ENCODE assay signal across 16 cellular contexts in the genomic region with DNA sequence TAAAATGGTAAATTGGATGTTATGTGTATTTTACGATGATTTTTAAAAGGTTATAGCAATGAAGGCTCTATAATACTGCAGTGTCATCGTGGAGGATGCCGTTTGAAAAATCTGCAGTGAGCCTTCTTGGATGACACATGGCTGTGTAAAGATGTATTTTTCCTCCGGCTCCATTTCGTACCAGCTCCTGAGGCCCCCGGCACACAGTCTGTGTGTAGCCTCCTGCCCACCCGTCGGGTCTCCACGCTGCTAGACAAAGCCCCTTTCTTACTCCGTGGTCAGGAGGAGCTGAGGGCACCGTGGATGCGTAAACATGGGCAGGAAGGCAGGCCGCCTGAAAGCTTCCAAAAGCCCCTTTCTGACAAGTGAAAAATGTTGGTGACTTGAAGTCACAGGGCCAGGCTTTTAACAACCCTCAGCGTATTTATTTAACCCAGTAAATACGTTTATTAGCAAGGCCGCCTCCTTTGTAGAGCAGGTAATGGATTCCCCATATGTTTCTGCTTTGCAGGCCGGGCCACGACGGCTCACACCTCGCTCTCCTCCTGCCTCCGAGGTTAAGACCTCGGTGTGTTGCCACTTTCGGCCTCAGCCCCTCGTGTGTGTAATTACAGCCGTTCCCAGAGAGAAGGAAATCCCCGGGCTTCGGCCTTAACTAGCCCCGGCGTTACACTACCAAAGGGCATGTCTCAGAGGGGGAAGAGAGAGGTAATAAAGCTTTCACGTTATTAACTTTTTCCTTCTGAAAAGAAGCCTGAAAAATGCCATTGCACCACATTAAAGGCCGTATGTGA.
DNase-seq lines count a peak whose midpoint lies in the region; ATAC-seq, FAIRE-seq and TF ChIP-seq lines count a peak whose summit lies in the region.
"Had no signal": no experiment of that assay in that cellular context is flagged by ENCODE, and none has a peak within 500 bp of the region (broad histone marks: within the 10 kb centered on the region; RNA-seq: fewer than 3 reads in every experiment).

No MANE protein-coding gene starts in this region.

- no peak overlapping the region for H2BK120ac ChIP-seq in neuronal stem cell (ENCODE audit: low read depth, low read length)

- no peak for ATAC-seq in HepG2
- ATAC-seq in right lobe of liver, result no peak
- ATAC-seq in GM18907 (IDR thresholded peaks at IDR 0.05; ENCODE audit: unreplicated experiment), result no peak
- ATAC-seq: CD8-positive, alpha-beta T cell had no signal

- in situ Hi-C loops in HepG2 (cut with HindIII; ENCODE audit: extremely low pct_ligation_motif_present, low pct_unique_long_range_greater_than_20kb), result no loop called here

- no peaks in the 10 kb centered on the region for H3K36me3 ChIP-seq in HepG2 (replicated peaks in 1 of 2; ENCODE audit: control insufficient read depth in 1 of 2, insufficient read depth in 2 of 2, low read length in 2 of 2)
- H3K36me3 ChIP-seq in right lobe of liver, result no peaks in the 10 kb centered on the region
- H3K36me3 ChIP-seq in hepatocyte (replicated peaks; ENCODE audit: insufficient read depth, low read depth), result no peaks in the 10 kb centered on the region
- H3K36me3 ChIP-seq in neuronal stem cell (replicated peaks in 1 of 2; ENCODE audit: control insufficient read depth in 2 of 2, insufficient read depth in 2 of 2, low read length in 2 of 2), result no peaks in the 10 kb centered on the region

- H3K18ac ChIP-seq in neuronal stem cell (ENCODE audit: low read length), result peak overlapping the region; percentile 46

- H3K23ac ChIP-seq in neuronal stem cell (ENCODE audit: low read depth, low read length, poor library complexity), result no peak overlapping the region

- H3K4me2 ChIP-seq in HepG2 (ENCODE audit: low read depth, low read length), result 0 out of 2 replicates have a peak overlapping the region, but pooled peaks have one; percentile 18
- no peak overlapping the region for H3K4me2 ChIP-seq in hepatocyte
- H3K4me2 ChIP-seq in neuronal stem cell (ENCODE audit: insufficient read depth, low read length, poor library complexity, severe bottlenecking), result no peak overlapping the region

- H4K91ac ChIP-seq in neuronal stem cell (ENCODE audit: low read depth, low read length, poor library complexity), result no peak overlapping the region

- TF ChIP-seq RAD21 in HepG2 (CRISPR knock-in tag; IDR thresholded peaks at IDR 0.05), result no peak

- no peaks in the 10 kb centered on the region for H3K79me2 ChIP-seq in HepG2 (ENCODE audit: insufficient read depth, low read length)
- H3K79me2 ChIP-seq in hepatocyte, result no peaks in the 10 kb centered on the region

- TF ChIP-seq CTCF in HepG2 (CRISPR knock-in tag; IDR thresholded peaks at IDR 0.05), result no peak
- TF ChIP-seq CTCF in right lobe of liver (IDR thresholded peaks at IDR 0.05), result no peak
- no peak for TF ChIP-seq CTCF in hepatocyte (IDR thresholded peaks at IDR 0.05; ENCODE audit: poor library complexity)

- no peak for FAIRE-seq in HepG2 (lab: Jason Lieb, UNC)

- peak overlapping the region; percentile 16 for H2AK5ac ChIP-seq in neuronal stem cell (ENCODE audit: low read depth, low read length)

- intact Hi-C loops in HepG2 (cut with micrococcal nuclease; ENCODE audit: unreplicated experiment), result no loop called here
- intact Hi-C loops in right lobe of liver (cut with DNase I), result no loop called here

- BruUV-seq in HepG2 (replicated peaks; lab: Mats Ljungman, UMichigan), result no TSS peak

- 42% methylated on average over 27 of the region's 31 CpGs for WGBS in HepG2 (ENCODE audit: low lambda C conversion rate)
- 84% methylated on average over 20 of the region's 31 CpGs for WGBS in right lobe of liver (ENCODE audit: insufficient coverage, low coverage, low lambda C conversion rate, missing lambda C conversion rate)
- 53% methylated on average over 31 of the region's 31 CpGs for WGBS in hepatocyte (ENCODE audit: low lambda C conversion rate, missing lambda C conversion rate)
- WGBS in neuronal stem cell (ENCODE audit: extremely low coverage in 2 of 2, insufficient read length in 2 of 2, insufficient replicate concordance in 1 of 2), 2 donors, result no CpG with 5 or more reads among the region's 31 CpGs

- H2BK5ac ChIP-seq in neuronal stem cell (ENCODE audit: low read length), result no peak overlapping the region

- H3K9me3 ChIP-seq in HepG2 (ENCODE audit: low read length), result no peaks in the 10 kb centered on the region
- H3K9me3 ChIP-seq in right lobe of liver, result no peaks in the 10 kb centered on the region
- no peaks in the 10 kb centered on the region for H3K9me3 ChIP-seq in hepatocyte (ENCODE audit: low read depth)
- H3K9me3 ChIP-seq in neuronal stem cell (replicated peaks in 1 of 2; ENCODE audit: control insufficient read depth in 2 of 2, insufficient read depth in 1 of 2, low read depth in 1 of 2, low read length in 2 of 2), result peaks cover 0 to 2% of the 10 kb centered on the region in 2 donors
- H3K9me3 ChIP-seq: Caco-2 had no signal

- no peaks in the 10 kb centered on the region for H3K9me2 ChIP-seq in hepatocyte (replicated peaks; ENCODE audit: insufficient read depth)

- POLR2A ChIA-PET in HepG2 (lab: Yijun Ruan, JAX), result no interaction called here

- H4K20me1 ChIP-seq in HepG2 (ENCODE audit: insufficient read depth, low read length) (no peaks in the 10 kb centered on the region), hepatocyte (ENCODE audit: insufficient read depth, poor library complexity, severe bottlenecking) (no peaks in the 10 kb centered on the region)

- H3K27ac ChIP-seq in HepG2 (ENCODE audit: extremely low read length, insufficient read depth, low read length) (no peak overlapping the region), right lobe of liver (no peak overlapping the region), hepatocyte (no peak overlapping the region), neuronal stem cell (replicated peaks; ENCODE audit: low read length) (no peak overlapping the region)
- H3K27ac ChIP-seq: 22Rv1, GM23248 had no signal

- H3K79me1 ChIP-seq in neuronal stem cell (ENCODE audit: low read depth, low read length), result no peaks in the 10 kb centered on the region

- H3K4ac ChIP-seq in neuronal stem cell (ENCODE audit: low read length), result no peak overlapping the region

- TF ChIP-seq EP300 in HepG2 (IDR thresholded peaks at IDR 0.05; ENCODE audit: low read depth in 2 of 2, low read length in 2 of 2) (no peak), HepG2 (CRISPR knock-in tag; IDR thresholded peaks at IDR 0.05; ENCODE audit: borderline replicate concordance) (no peak)

- H2BK15ac ChIP-seq in neuronal stem cell (ENCODE audit: low read length), result peak overlapping the region; percentile 69

- H3K14ac ChIP-seq in neuronal stem cell (ENCODE audit: low read length), result no peak overlapping the region

- H2AFZ ChIP-seq in HepG2 (ENCODE audit: low read length), result no peak overlapping the region
- no peak overlapping the region for H2AFZ ChIP-seq in hepatocyte
- no peak overlapping the region for H2AFZ ChIP-seq in neuronal stem cell (ENCODE audit: low read length)
- H2AFZ ChIP-seq: GM23248 had no signal

- no peak for TF ChIP-seq POLR2A in HepG2 (IDR thresholded peaks at IDR 0.05; ENCODE audit: insufficient read depth in 1 of 2, low read depth in 2 of 2, low read length in 2 of 2)
- TF ChIP-seq POLR2A in right lobe of liver (IDR thresholded peaks at IDR 0.05), result no peak

- H3K4me3 ChIP-seq in HepG2 (replicated peaks in 1 of 3; ENCODE audit: insufficient read depth in 1 of 3, low read depth in 2 of 3, low read length in 3 of 3), result no peak overlapping the region; a peak in 1 of 6 replicates
- H3K4me3 ChIP-seq in right lobe of liver, result no peak overlapping the region
- no peak overlapping the region for H3K4me3 ChIP-seq in hepatocyte
- no peak overlapping the region for H3K4me3 ChIP-seq in neuronal stem cell (ENCODE audit: low read length in 2 of 2)
- H3K4me3 ChIP-seq: GM23248 had no signal

- H2BK12ac ChIP-seq in neuronal stem cell (ENCODE audit: low read length), result no peak overlapping the region

- H4K8ac ChIP-seq in neuronal stem cell (ENCODE audit: low read depth, low read length), result no peak overlapping the region

- H3K9ac ChIP-seq in HepG2 (ENCODE audit: insufficient read depth, low read depth, low read length) (no peak overlapping the region), neuronal stem cell (ENCODE audit: low read depth, low read length, poor library complexity) (no peak overlapping the region)
- H3K9ac ChIP-seq: GM23248 had no signal

- H3K4me1 ChIP-seq in HepG2 (ENCODE audit: insufficient read depth, low read length) (peaks cover 32% of the 10 kb centered on the region), right lobe of liver (no peaks in the 10 kb centered on the region), hepatocyte (ENCODE audit: insufficient read depth) (peaks cover 12% of the 10 kb centered on the region), neuronal stem cell (ENCODE audit: control insufficient read depth in 2 of 2, insufficient read depth in 1 of 2, low read depth in 1 of 2, low read length in 2 of 2) (peaks cover 4 to 9% of the 10 kb centered on the region in 2 donors)

- no peak for DNase-seq in HepG2 (ENCODE audit: low spot score)
- DNase-seq in right lobe of liver, result no peak
- DNase-seq in hepatocyte (ENCODE audit: low spot score), result peak; percentile 30
- no peak for DNase-seq in neuronal stem cell (ENCODE audit: low spot score)
- no peak for DNase-seq in NCI-H1930 (lab: John Stamatoyannopoulos, UW)
- no peak for DNase-seq in middle frontal gyrus (ENCODE audit: extremely low spot score, low spot score)
- DNase-seq in MV-4-11 (lab: John Stamatoyannopoulos, UW), result no peak
- DNase-seq: Caco-2; CD8-positive, alpha-beta T cell; DND-41; GDM1; GM23248; H9; IMR-90 had no signal

- CTCF ChIA-PET in HepG2 (lab: Yijun Ruan, JAX; ENCODE audit: low intra/inter-chr PET ratio, low total read pairs), result no interaction called here

- H3K27me3 ChIP-seq in HepG2 (ENCODE audit: control insufficient read depth in 1 of 2, insufficient read depth in 2 of 2, low read length in 2 of 2) (peaks cover 0 to 45% of the 10 kb centered on the region in 2 experiments; a peak in 2 of 5 replicates), right lobe of liver (no peaks in the 10 kb centered on the region), hepatocyte (no peaks in the 10 kb centered on the region), neuronal stem cell (ENCODE audit: control insufficient read depth in 3 of 3, insufficient read depth in 3 of 3, low read depth in 1 of 3, low read length in 3 of 3) (no peaks in the 10 kb centered on the region)

TF ChIP-seq in HepG2, 621 proteins besides CTCF, POLR2A, EP300 and RAD21:
- no peak for TF ChIP-seq ZBTB7B (CRISPR knock-in tag; IDR thresholded peaks at IDR 0.05)
